In genomic region chr3:66224220-66224619, GRCh38 we compare ENCODE assay signal across 19 cellular contexts. TPM values are rescaled to one million over a fixed set of nuclear protein-coding genes. Genes with fewer than 3 reads are reported as not detected.
DNase-seq lines count a peak whose midpoint lies in the region; ATAC-seq and TF ChIP-seq lines count a peak whose summit lies in the region.
"Had no signal": no experiment of that assay in that cellular context is flagged by ENCODE, and none has a peak within 500 bp of the region (broad histone marks: within the 10 kb centered on the region; RNA-seq: fewer than 3 reads in every experiment).

No MANE protein-coding gene starts in this region.

- no peaks in the 10 kb centered on the region for H3K36me3 ChIP-seq in uterus
- H3K36me3 ChIP-seq: vagina had no signal

- H3K27ac Mint-ChIP-seq in activated CD4-positive, alpha-beta memory T cell treated with anti-CD3 and anti-CD28 coated beads for 36 hours: peak overlapping the region; percentile 85
- H3K27ac Mint-ChIP-seq in activated CD4-positive, alpha-beta memory T cell treated with anti-CD3 and anti-CD28 coated beads, Interleukin-2, amount 10 ng/mL, durations not matched to agents 7 days and 5 days: no peak overlapping the region
- H3K27ac Mint-ChIP-seq in activated CD4-positive, alpha-beta T cell treated with anti-CD3 and anti-CD28 coated beads, Interleukin-2, amount 10 ng/mL, durations not matched to agents 7 days and 5 days: peak overlapping the region; percentile 20

- CTCF ChIA-PET in activated CD4-positive, alpha-beta memory T cell treated with anti-CD3 and anti-CD28 coated beads for 36 hours (lab: Charles Lee): interaction anchor here (1.1 kb wide), 1 partner anchor 12 kb away, joined by 4 read pairs; no protein-coding TSS in a partner anchor
- CTCF ChIA-PET in activated CD4-positive, alpha-beta memory T cell treated with anti-CD3 and anti-CD28 coated beads, Interleukin-2, amount 10 ng/mL, durations not matched to agents 7 days and 5 days (lab: Charles Lee): interaction anchor here (1.0 kb wide), 2 partner anchors 17 to 267 kb away, joined by 3 read pairs; no protein-coding TSS in a partner anchor
- CTCF ChIA-PET in activated CD4-positive, alpha-beta T cell treated with anti-CD3 and anti-CD28 coated beads, Interleukin-2, amount 10 ng/mL, durations not matched to agents 7 days and 5 days (lab: Charles Lee): no interaction called here

- no peak overlapping the region for H3K4me3 ChIP-seq in choroid plexus epithelial cell (ENCODE audit: low read depth, low read length)
- H3K4me3 ChIP-seq in uterus: no peak overlapping the region
- H3K4me3 ChIP-seq: BLaER1 treated with 17β-estradiol and CSF1 and Interleukin-3, amounts not matched to agents 10 nM and 100 nM; body of pancreas; coronary artery; SK-N-MC; vagina had no signal

- intact Hi-C loops in activated CD4-positive, alpha-beta memory T cell treated with anti-CD3 and anti-CD28 coated beads for 36 hours (cut with micrococcal nuclease): loop anchor here (1.0 to 5.0 kb wide), 6 partner anchors 15 to 278 kb away; partner anchors contain the start of genes LRIG1 and MAGI1
- intact Hi-C loops in uterus (cut with DNase I; ENCODE audit: low total_unique reads): no loop called here

- peak; percentile 48 for DNase-seq in activated CD4-positive, alpha-beta memory T cell treated with anti-CD3 and anti-CD28 coated beads for 36 hours
- DNase-seq in activated CD4-positive, alpha-beta memory T cell treated with anti-CD3 and anti-CD28 coated beads, Interleukin-2, amount 10 ng/mL, durations not matched to agents 7 days and 5 days: no peak
- no peak for DNase-seq in activated CD4-positive, alpha-beta T cell treated with anti-CD3 and anti-CD28 coated beads, Interleukin-2, amount 10 ng/mL, durations not matched to agents 7 days and 5 days
- peak; percentile 7 for DNase-seq in choroid plexus epithelial cell (ENCODE audit: low read depth)
- DNase-seq in stimulated activated CD4-positive, alpha-beta T cell treated with anti-CD3 and anti-CD28 coated beads, Interleukin-4, amount 100 ng/mL, for 24 hours: peak; percentile 34
- DNase-seq in T-helper 9 cell: no peak
- no peak for DNase-seq in uterus
- DNase-seq: activated gamma-delta T cell treated with Interleukin-2 at 50 U/mL for 16 hours, body of pancreas, GDM1, KG1, NCI-H2029 treated with DMSO at 0.1 percent for 48 hours, NCI-H446 treated with DMSO at 0.1 percent for 48 hours, substantia nigra had no signal

- peaks cover 73% of the 10 kb centered on the region for H3K4me1 Mint-ChIP-seq in activated CD4-positive, alpha-beta memory T cell treated with anti-CD3 and anti-CD28 coated beads for 36 hours (ENCODE audit: low read depth)
- H3K4me1 Mint-ChIP-seq in activated CD4-positive, alpha-beta memory T cell treated with anti-CD3 and anti-CD28 coated beads, Interleukin-2, amount 10 ng/mL, durations not matched to agents 7 days and 5 days: peaks cover 39% of the 10 kb centered on the region
- H3K4me1 Mint-ChIP-seq in activated CD4-positive, alpha-beta T cell treated with anti-CD3 and anti-CD28 coated beads, Interleukin-2, amount 10 ng/mL, durations not matched to agents 7 days and 5 days: peaks cover 26% of the 10 kb centered on the region

- H3K36me3 Mint-ChIP-seq in activated CD4-positive, alpha-beta memory T cell treated with anti-CD3 and anti-CD28 coated beads for 36 hours: peaks cover 49% of the 10 kb centered on the region
- H3K36me3 Mint-ChIP-seq in activated CD4-positive, alpha-beta memory T cell treated with anti-CD3 and anti-CD28 coated beads, Interleukin-2, amount 10 ng/mL, durations not matched to agents 7 days and 5 days (ENCODE audit: low read depth): peaks cover 35% of the 10 kb centered on the region
- H3K36me3 Mint-ChIP-seq in activated CD4-positive, alpha-beta T cell treated with anti-CD3 and anti-CD28 coated beads, Interleukin-2, amount 10 ng/mL, durations not matched to agents 7 days and 5 days (ENCODE audit: low read depth): peaks cover 42% of the 10 kb centered on the region

- H3K27ac ChIP-seq in uterus: no peak overlapping the region
- H3K27ac ChIP-seq: BLaER1 treated with 17β-estradiol and CSF1 and Interleukin-3, amounts not matched to agents 10 nM and 100 nM; body of pancreas; coronary artery; SK-N-MC; vagina had no signal

- no peak overlapping the region for H3K4me3 Mint-ChIP-seq in activated CD4-positive, alpha-beta memory T cell treated with anti-CD3 and anti-CD28 coated beads for 36 hours
- no peak overlapping the region for H3K4me3 Mint-ChIP-seq in activated CD4-positive, alpha-beta memory T cell treated with anti-CD3 and anti-CD28 coated beads, Interleukin-2, amount 10 ng/mL, durations not matched to agents 7 days and 5 days
- no peak overlapping the region for H3K4me3 Mint-ChIP-seq in activated CD4-positive, alpha-beta T cell treated with anti-CD3 and anti-CD28 coated beads, Interleukin-2, amount 10 ng/mL, durations not matched to agents 7 days and 5 days

- H3K27me3 ChIP-seq in uterus: no peaks in the 10 kb centered on the region
- H3K27me3 ChIP-seq: BLaER1 treated with 17β-estradiol and CSF1 and Interleukin-3, amounts not matched to agents 10 nM and 100 nM; body of pancreas; vagina had no signal

- no peak for ATAC-seq in GM19395 (IDR thresholded peaks at IDR 0.05; ENCODE audit: unreplicated experiment)
- ATAC-seq: body of pancreas had no signal

- no peaks in the 10 kb centered on the region for H3K9me3 ChIP-seq in uterus
- H3K9me3 ChIP-seq: body of pancreas, vagina had no signal

- no peaks in the 10 kb centered on the region for H3K4me1 ChIP-seq in uterus

- no peaks in the 10 kb centered on the region for H3K27me3 Mint-ChIP-seq in activated CD4-positive, alpha-beta memory T cell treated with anti-CD3 and anti-CD28 coated beads for 36 hours
- no peaks in the 10 kb centered on the region for H3K27me3 Mint-ChIP-seq in activated CD4-positive, alpha-beta memory T cell treated with anti-CD3 and anti-CD28 coated beads, Interleukin-2, amount 10 ng/mL, durations not matched to agents 7 days and 5 days
- H3K27me3 Mint-ChIP-seq in activated CD4-positive, alpha-beta T cell treated with anti-CD3 and anti-CD28 coated beads, Interleukin-2, amount 10 ng/mL, durations not matched to agents 7 days and 5 days: no peaks in the 10 kb centered on the region

- no peak for TF ChIP-seq POLR2A in uterus (IDR thresholded peaks at IDR 0.05)

- POLR2A ChIA-PET in activated CD4-positive, alpha-beta memory T cell treated with anti-CD3 and anti-CD28 coated beads for 36 hours (lab: Charles Lee): no interaction called here
- POLR2A ChIA-PET in activated CD4-positive, alpha-beta memory T cell treated with anti-CD3 and anti-CD28 coated beads, Interleukin-2, amount 10 ng/mL, durations not matched to agents 7 days and 5 days (lab: Charles Lee): no interaction called here
- POLR2A ChIA-PET in activated CD4-positive, alpha-beta T cell treated with anti-CD3 and anti-CD28 coated beads, Interleukin-2, amount 10 ng/mL, durations not matched to agents 7 days and 5 days (lab: Charles Lee): no interaction called here

- no peak for TF ChIP-seq CTCF in choroid plexus epithelial cell (conservative IDR thresholded peaks at IDR 0.05; ENCODE audit: low read depth, low read length)
- no peak for TF ChIP-seq CTCF in uterus (IDR thresholded peaks at IDR 0.05)

- peaks cover 6% of the 10 kb centered on the region for H3K9me3 Mint-ChIP-seq in activated CD4-positive, alpha-beta memory T cell treated with anti-CD3 and anti-CD28 coated beads for 36 hours
- H3K9me3 Mint-ChIP-seq in activated CD4-positive, alpha-beta memory T cell treated with anti-CD3 and anti-CD28 coated beads, Interleukin-2, amount 10 ng/mL, durations not matched to agents 7 days and 5 days: no peaks in the 10 kb centered on the region
- H3K9me3 Mint-ChIP-seq in activated CD4-positive, alpha-beta T cell treated with anti-CD3 and anti-CD28 coated beads, Interleukin-2, amount 10 ng/mL, durations not matched to agents 7 days and 5 days: peaks cover 11% of the 10 kb centered on the region

RNA-seq across cellular contexts. Expression of gene SLC25A26, which starts 3.4 kb away (rescaled TPM):
- 10 to 100 TPM; 22.6 TPM for total RNA-seq in activated CD4-positive, alpha-beta memory T cell treated with anti-CD3 and anti-CD28 coated beads for 36 hours
- 10 to 100 TPM; 12.9 to 15.3 TPM for total RNA-seq in activated CD4-positive, alpha-beta memory T cell treated with anti-CD3 and anti-CD28 coated beads, Interleukin-2, amount 10 ng/mL, durations not matched to agents 7 days and 5 days
- 10 to 100 TPM; 11.7 to 12.0 TPM for total RNA-seq in activated CD4-positive, alpha-beta T cell treated with anti-CD3 and anti-CD28 coated beads, Interleukin-2, amount 10 ng/mL, durations not matched to agents 7 days and 5 days
- 10 to 100 TPM; 10.6 to 24.9 (median 17.8) TPM for total RNA-seq in uterus

Comparison
In these comparisons a context has a peak if more than half of its experiments do, and no peak if none do; other contexts are left out.
1. DNase-seq: peak in activated CD4-positive, alpha-beta memory T cell treated with anti-CD3 and anti-CD28 coated beads for 36 hours (single experiment), choroid plexus epithelial cell (single experiment) and stimulated activated CD4-positive, alpha-beta T cell treated with anti-CD3 and anti-CD28 coated beads, Interleukin-4, amount 100 ng/mL, for 24 hours (single experiment); none in activated CD4-positive, alpha-beta memory T cell treated with anti-CD3 and anti-CD28 coated beads, Interleukin-2, amount 10 ng/mL, durations not matched to agents 7 days and 5 days (single experiment), activated CD4-positive, alpha-beta T cell treated with anti-CD3 and anti-CD28 coated beads, Interleukin-2, amount 10 ng/mL, durations not matched to agents 7 days and 5 days (single experiment), T-helper 9 cell (single experiment) and uterus (0 of 2).